8 cellular contexts compared by ENCODE assay signal in the genomic region with DNA sequence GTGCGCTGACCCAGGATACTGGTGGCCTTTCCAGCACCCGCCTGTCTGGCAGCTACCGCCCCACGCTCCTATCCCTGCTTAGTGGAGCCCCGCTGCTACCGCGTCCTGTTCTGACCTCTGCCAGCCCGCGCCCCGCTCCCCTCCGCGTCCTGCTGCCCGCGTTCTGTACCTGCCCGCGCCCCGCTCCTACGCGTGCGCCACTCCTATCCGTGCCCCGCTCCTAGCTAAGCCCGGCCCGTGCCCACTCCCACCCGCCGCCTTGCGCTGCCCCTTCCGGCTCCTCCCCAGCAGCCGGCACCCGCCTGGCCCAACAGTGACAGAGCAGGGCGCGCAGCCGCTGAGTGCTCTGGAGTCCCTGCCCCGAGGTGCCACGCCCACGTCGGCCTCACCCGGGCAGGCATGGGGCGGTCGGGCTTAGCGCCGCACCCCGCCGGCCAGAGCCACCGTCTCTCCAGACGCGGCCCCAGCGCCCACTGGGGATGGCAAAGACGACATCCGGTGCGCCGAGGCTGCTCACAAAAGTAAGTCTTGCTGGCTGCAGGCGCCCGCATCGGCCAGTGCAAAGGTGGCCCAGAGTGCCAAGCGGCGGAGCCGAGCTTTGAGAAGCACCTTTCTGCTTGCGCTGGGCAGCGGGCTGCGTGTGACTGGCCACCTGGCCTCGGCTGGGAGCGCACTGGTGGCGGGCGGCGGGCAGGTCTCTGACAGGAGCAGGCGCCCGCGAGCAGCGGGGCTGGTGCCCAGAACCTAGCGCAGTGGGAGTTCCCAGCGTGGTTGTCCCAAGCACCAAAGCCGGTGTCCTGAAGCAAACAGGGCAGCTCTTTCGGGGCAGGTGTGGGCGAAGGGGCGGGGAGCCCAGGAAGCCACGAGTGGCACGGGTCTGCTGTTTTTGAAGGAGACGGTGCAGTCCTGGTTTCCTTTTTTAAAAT. TPM values are rescaled to one million over a fixed set of nuclear protein-coding genes. Genes with fewer than 3 reads are reported as not detected.
A peak's percentile ranks its signal among the peaks of the same experiment; 100 is the strongest.
DNase-seq lines count a peak whose midpoint lies in the region; ATAC-seq and TF ChIP-seq lines count a peak whose summit lies in the region.
"Not testable (repeated sequence)": the region's sequence is repeated elsewhere in the genome, so short reads cannot be mapped to it uniquely, and the experiment has no call there.

No MANE protein-coding gene starts in this region.

- not testable (repeated sequence) for H2AFZ ChIP-seq in IMR-90 (replicated peaks; ENCODE audit: low read length, poor library complexity)

- not testable (repeated sequence) for H3K27ac Mint-ChIP-seq in activated T-helper 2 cell treated with anti-CD3 and anti-CD28 coated beads, Interferon-gamma antibody, Interleukin-2, Interleukin-4, amounts not matched to agents 10 μg/mL and 5 μg/mL and 100 μg/mL, durations not matched to agents 14 hours and 24 hours and 36 hours

- WGBS in IMR-90 (ENCODE audit: extremely low coverage in 2 of 2, insufficient read length in 1 of 2), 2 experiments = no CpG with 5 or more reads among the region's 79 CpGs
- WGBS in thymus = 12% methylated on average over 79 of the region's 79 CpGs

- POLR2A ChIA-PET in IMR-90 (lab: Charles Lee; ENCODE audit: unreplicated experiment) = not testable (repeated sequence)

- H3K4me1 Mint-ChIP-seq in activated T-helper 2 cell treated with anti-CD3 and anti-CD28 coated beads, Interferon-gamma antibody, Interleukin-2, Interleukin-4, amounts not matched to agents 10 μg/mL and 5 μg/mL and 100 μg/mL, durations not matched to agents 14 hours and 24 hours and 36 hours (ENCODE audit: low read depth) = not testable (repeated sequence)

- not testable (repeated sequence) for H3K9ac ChIP-seq in IMR-90 (ENCODE audit: low read depth, low read length)
- peak overlapping the region; percentile 41 for H3K9ac ChIP-seq in endocrine pancreas (ENCODE audit: control insufficient read depth, insufficient read depth, low read length)

- H3K4me3 ChIP-seq in IMR-90 (ENCODE audit: insufficient read depth, low read depth, low read length) (peak overlapping the region; percentile 53), endocrine pancreas (ENCODE audit: control insufficient read depth, insufficient read depth, low read length) (peak overlapping the region; percentile 52), iPS-18c (ENCODE audit: insufficient read depth, low read depth, low read length) (peak overlapping the region; percentile 36; the same call in 1 of the 2 replicates), thymus (ENCODE audit: low read length) (peak overlapping the region; percentile 35)

- peak overlapping the region; percentile 56 for H3K4me3 Mint-ChIP-seq in activated T-helper 2 cell treated with anti-CD3 and anti-CD28 coated beads, Interferon-gamma antibody, Interleukin-2, Interleukin-4, amounts not matched to agents 10 μg/mL and 5 μg/mL and 100 μg/mL, durations not matched to agents 14 hours and 24 hours and 36 hours (ENCODE audit: low read depth)

- H3K4me1 ChIP-seq in IMR-90 (ENCODE audit: control insufficient read depth, insufficient read depth, low read length); endocrine pancreas (ENCODE audit: control insufficient read depth, insufficient read depth, low read length); thymus (ENCODE audit: control insufficient read depth, insufficient read depth, low read length): not testable (repeated sequence)

- H3K4ac ChIP-seq in IMR-90 (ENCODE audit: low read depth, low read length) = not testable (repeated sequence)

- H4K91ac ChIP-seq in IMR-90 (ENCODE audit: insufficient read depth, low read depth, low read length) = not testable (repeated sequence)

- H2BK5ac ChIP-seq in IMR-90 (ENCODE audit: low read depth, low read length, poor library complexity, severe bottlenecking) = not testable (repeated sequence)

- ATAC-seq in IMR-90 (ENCODE audit: low read depth) (peak; percentile 81), omental fat pad (ENCODE audit: low FRiP score) (peak; percentile 58)

- not testable (repeated sequence) for H2BK120ac ChIP-seq in IMR-90 (ENCODE audit: low read depth, low read length)

- DNase-seq in DMS53 (lab: John Stamatoyannopoulos, UW) (peak; percentile 81), RPMI8226 (peak; percentile 43)
- not testable (repeated sequence) for DNase-seq in IMR-90; activated T-helper 2 cell treated with anti-CD3 and anti-CD28 coated beads, Interferon-gamma antibody, Interleukin-2, Interleukin-4, amounts not matched to agents 10 μg/mL and 5 μg/mL and 100 μg/mL, durations not matched to agents 14 hours and 24 hours and 36 hours (ENCODE audit: low spot score); omental fat pad (ENCODE audit: low spot score)

- not testable (repeated sequence) for H2AK9ac ChIP-seq in IMR-90 (replicated peaks; ENCODE audit: low read depth, low read length, poor library complexity)

- TF ChIP-seq RAD21 in IMR-90 (IDR thresholded peaks at IDR 0.05; ENCODE audit: low read length) = not testable (repeated sequence)

- H2BK20ac ChIP-seq in IMR-90 (ENCODE audit: low read depth, low read length) = not testable (repeated sequence)

- BruUV-seq in IMR-90 (replicated peaks; lab: Mats Ljungman, UMichigan) = not testable (repeated sequence)

- intact Hi-C loops in IMR-90 (cut with micrococcal nuclease); activated T-helper 2 cell treated with anti-CD3 and anti-CD28 coated beads, Interferon-gamma antibody, Interleukin-2, Interleukin-4, amounts not matched to agents 10 μg/mL and 5 μg/mL and 100 μg/mL, durations not matched to agents 14 hours and 24 hours and 36 hours (cut with micrococcal nuclease): not testable (repeated sequence)

- not testable (repeated sequence) for H4K8ac ChIP-seq in IMR-90 (ENCODE audit: low read depth in 2 of 2, low read length in 2 of 2)

- H2BK15ac ChIP-seq in IMR-90 (ENCODE audit: low read depth, low read length) = not testable (repeated sequence)

- not testable (repeated sequence) for H3K23ac ChIP-seq in IMR-90 (ENCODE audit: low read depth, low read length)

- H4K5ac ChIP-seq in IMR-90 (ENCODE audit: low read depth, low read length) = not testable (repeated sequence)

- H3K9me3 Mint-ChIP-seq in activated T-helper 2 cell treated with anti-CD3 and anti-CD28 coated beads, Interferon-gamma antibody, Interleukin-2, Interleukin-4, amounts not matched to agents 10 μg/mL and 5 μg/mL and 100 μg/mL, durations not matched to agents 14 hours and 24 hours and 36 hours = not testable (repeated sequence)

- H3K18ac ChIP-seq in IMR-90 (ENCODE audit: low read depth, low read length) = not testable (repeated sequence)

- not testable (repeated sequence) for H3K14ac ChIP-seq in IMR-90 (replicated peaks; ENCODE audit: low read depth, low read length)

- not testable (repeated sequence) for H3K36me3 Mint-ChIP-seq in activated T-helper 2 cell treated with anti-CD3 and anti-CD28 coated beads, Interferon-gamma antibody, Interleukin-2, Interleukin-4, amounts not matched to agents 10 μg/mL and 5 μg/mL and 100 μg/mL, durations not matched to agents 14 hours and 24 hours and 36 hours (ENCODE audit: low read depth)

- CTCF ChIA-PET in IMR-90 (lab: Yijun Ruan, JAX) = not testable (repeated sequence)

- H3K27ac ChIP-seq in IMR-90 (ENCODE audit: insufficient read depth, low read length); thymus (ENCODE audit: low read depth): not testable (repeated sequence)

- dilution Hi-C loops in IMR-90 (cut with HindIII; ENCODE audit: low sequenced_read_pairs, unreplicated experiment) = not testable (repeated sequence)

- H3K4me2 ChIP-seq in IMR-90 (ENCODE audit: low read depth, low read length) = peak overlapping the region; percentile 69

- not testable (repeated sequence) for TF ChIP-seq CTCF in IMR-90 (conservative IDR thresholded peaks at IDR 0.05; ENCODE audit: low read depth, low read length); omental fat pad (IDR thresholded peaks at IDR 0.05)

- not testable (repeated sequence) for H2AK5ac ChIP-seq in IMR-90 (ENCODE audit: low read depth, low read length)

- peaks cover 14% of the 10 kb centered on the region for H3K27me3 Mint-ChIP-seq in activated T-helper 2 cell treated with anti-CD3 and anti-CD28 coated beads, Interferon-gamma antibody, Interleukin-2, Interleukin-4, amounts not matched to agents 10 μg/mL and 5 μg/mL and 100 μg/mL, durations not matched to agents 14 hours and 24 hours and 36 hours (ENCODE audit: low read depth)

- not testable (repeated sequence) for TF ChIP-seq POLR2A in IMR-90 (IDR thresholded peaks at IDR 0.05; ENCODE audit: low read depth, low read length)

- H3K27me3 ChIP-seq in IMR-90 (ENCODE audit: control insufficient read depth, insufficient read depth, low read length); endocrine pancreas (ENCODE audit: control insufficient read depth, insufficient read depth, low read length); thymus (ENCODE audit: control insufficient read depth, insufficient read depth): not testable (repeated sequence)

- H3K36me3 ChIP-seq in IMR-90 (ENCODE audit: control insufficient read depth, insufficient read depth, low read length); endocrine pancreas (ENCODE audit: control insufficient read depth, insufficient read depth, low read length); thymus (ENCODE audit: control insufficient read depth, insufficient read depth): not testable (repeated sequence)

- H3K9me1 ChIP-seq in IMR-90 (ENCODE audit: insufficient read depth, low read length) = not testable (repeated sequence)

- in situ Hi-C loops in IMR-90 (cut with MboI; ENCODE audit: low sequenced_read_pairs) = loop anchor here (25.0 kb wide), 1 partner anchor 223 kb away; a partner anchor contains a TSS

- not testable (repeated sequence) for H4K20me1 ChIP-seq in IMR-90 (ENCODE audit: insufficient read depth, low read length)

- not testable (repeated sequence) for H3K9me3 ChIP-seq in IMR-90 (ENCODE audit: control insufficient read depth, insufficient read depth, low read length); endocrine pancreas (ENCODE audit: control insufficient read depth, low read length); iPS-18c (ENCODE audit: control insufficient read depth, insufficient read depth, low read length); thymus (ENCODE audit: control insufficient read depth)

- H3K56ac ChIP-seq in IMR-90 (ENCODE audit: extremely low read depth, insufficient read depth, low read length) = not testable (repeated sequence)

- not testable (repeated sequence) for H3K79me1 ChIP-seq in IMR-90 (ENCODE audit: low read depth in 1 of 2, low read length in 2 of 2)

RNA-seq across cellular contexts. Expression of a gene that starts 56.5 kb away (rescaled TPM):
- total RNA-seq in IMR-90 (2012; rRNA removed) (not detected in 2 replicates), omental fat pad (not detected)
- polyA plus RNA-seq in IMR-90 (2012; rRNA removed) (not detected in 2 replicates), thymus (not detected)
- polyA plus RNA-seq in IMR-90 (2012; cell fraction: cytosol; rRNA removed) = not detected in 2 replicates
- not detected in 2 replicates for polyA plus RNA-seq in IMR-90 (2012; cell fraction: nucleus; rRNA removed; ENCODE audit: low replicate concordance)
- not detected in 2 replicates for total RNA-seq in activated T-helper 2 cell treated with anti-CD3 and anti-CD28 coated beads, Interferon-gamma antibody, Interleukin-2, Interleukin-4, amounts not matched to agents 10 μg/mL and 5 μg/mL and 100 μg/mL, durations not matched to agents 14 hours and 24 hours and 36 hours
